In the genomic region with DNA sequence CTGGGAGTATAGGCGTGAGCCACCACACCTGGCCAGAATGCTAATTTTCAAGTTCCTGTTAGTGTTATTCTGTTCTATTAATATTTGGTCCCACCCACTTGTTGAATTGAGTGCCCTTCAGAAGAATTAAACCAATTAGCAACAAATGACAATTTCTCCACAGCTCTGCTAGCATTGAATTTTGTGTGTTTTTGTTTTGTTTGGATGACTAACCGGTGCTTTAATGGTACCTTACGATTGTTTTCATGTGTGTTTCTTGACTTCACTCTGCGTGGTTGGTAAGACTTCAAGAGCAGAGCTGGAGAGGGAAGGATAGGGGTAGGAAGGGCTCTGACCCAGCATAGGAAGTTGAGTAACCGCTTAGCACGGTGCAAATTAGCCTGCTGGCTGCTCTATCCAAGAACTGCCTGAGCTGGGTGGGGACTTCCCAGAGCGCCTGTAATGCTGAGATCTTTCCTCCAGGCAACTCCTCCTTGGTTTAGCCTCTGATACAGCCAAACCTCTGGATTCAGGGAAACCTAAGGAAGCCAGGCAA, we compare ENCODE assay signal across 8 cellular contexts. TPM values are rescaled to one million over a fixed set of nuclear protein-coding genes. Genes with fewer than 3 reads are reported as not detected.
A peak's percentile ranks its signal among the peaks of the same experiment; 100 is the strongest.
DNase-seq lines count a peak whose midpoint lies in the region; ATAC-seq and TF ChIP-seq lines count a peak whose summit lies in the region.

No MANE protein-coding gene starts in this region.

- POLR2A ChIA-PET in activated CD8-positive, alpha-beta T cell treated with anti-CD3 and anti-CD28 coated beads, Interleukin-2, amount 10 ng/mL, durations not matched to agents 7 days and 5 days (lab: Charles Lee), result interaction anchor here (1.3 to 2.8 kb wide), 2 partner anchors 29 to 54 kb away, joined by 3 to 34 read pairs; a partner anchor contains a TSS

- peaks cover 31 to 80% (median 45%) of the 10 kb centered on the region in 3 donors for H3K4me1 ChIP-seq in esophagus squamous epithelium

- peak in 2 of 6 experiments; percentile 3 to 24 for TF ChIP-seq CTCF in esophagus squamous epithelium (IDR thresholded peaks at IDR 0.05)

- WGBS in esophagus squamous epithelium, 2 donors, result 3 to 10% methylated on average over 5 to 7 of the region's 7 CpGs

- H3K4me1 Mint-ChIP-seq in activated CD8-positive, alpha-beta T cell treated with anti-CD3 and anti-CD28 coated beads, Interleukin-2, amount 10 ng/mL, durations not matched to agents 7 days and 5 days (ENCODE audit: low read depth), result peaks cover 66% of the 10 kb centered on the region
- H3K4me1 Mint-ChIP-seq in natural killer cell treated with Interleukin-12 subunit alpha and Interleukin-12 subunit beta and Interleukin-15 and Interleukin-18, amount 100 ng/mL, for 72 hours (ENCODE audit: low read depth in 2 of 2), result peaks cover 38 to 41% of the 10 kb centered on the region in 2 donors

- H3K9me3 Mint-ChIP-seq in activated CD8-positive, alpha-beta T cell treated with anti-CD3 and anti-CD28 coated beads, Interleukin-2, amount 10 ng/mL, durations not matched to agents 7 days and 5 days (ENCODE audit: insufficient read depth), result no peaks in the 10 kb centered on the region
- H3K9me3 Mint-ChIP-seq in natural killer cell treated with Interleukin-12 subunit alpha and Interleukin-12 subunit beta and Interleukin-15 and Interleukin-18, amount 100 ng/mL, for 72 hours, result no peaks in the 10 kb centered on the region

- peaks cover 53% of the 10 kb centered on the region for H3K36me3 Mint-ChIP-seq in activated CD8-positive, alpha-beta T cell treated with anti-CD3 and anti-CD28 coated beads, Interleukin-2, amount 10 ng/mL, durations not matched to agents 7 days and 5 days (ENCODE audit: low read depth)
- H3K36me3 Mint-ChIP-seq in natural killer cell treated with Interleukin-12 subunit alpha and Interleukin-12 subunit beta and Interleukin-15 and Interleukin-18, amount 100 ng/mL, for 72 hours, result peaks cover 15% of the 10 kb centered on the region

- H3K4me3 ChIP-seq in esophagus squamous epithelium, result peak overlapping the region in 3 of 4 donors; percentile 9 to 45 (median 26)

- H3K27ac Mint-ChIP-seq in activated CD8-positive, alpha-beta T cell treated with anti-CD3 and anti-CD28 coated beads, Interleukin-2, amount 10 ng/mL, durations not matched to agents 7 days and 5 days, result peak overlapping the region; percentile 93
- peak overlapping the region; percentile 94 to 96 for H3K27ac Mint-ChIP-seq in natural killer cell treated with Interleukin-12 subunit alpha and Interleukin-12 subunit beta and Interleukin-15 and Interleukin-18, amount 100 ng/mL, for 72 hours

- H3K4me3 Mint-ChIP-seq in activated CD8-positive, alpha-beta T cell treated with anti-CD3 and anti-CD28 coated beads, Interleukin-2, amount 10 ng/mL, durations not matched to agents 7 days and 5 days, result peak overlapping the region; percentile 74
- H3K4me3 Mint-ChIP-seq in natural killer cell treated with Interleukin-12 subunit alpha and Interleukin-12 subunit beta and Interleukin-15 and Interleukin-18, amount 100 ng/mL, for 72 hours, result peak overlapping the region; percentile 85

- no peaks in the 10 kb centered on the region for H3K27me3 Mint-ChIP-seq in activated CD8-positive, alpha-beta T cell treated with anti-CD3 and anti-CD28 coated beads, Interleukin-2, amount 10 ng/mL, durations not matched to agents 7 days and 5 days (ENCODE audit: low read depth)
- H3K27me3 Mint-ChIP-seq in natural killer cell treated with Interleukin-12 subunit alpha and Interleukin-12 subunit beta and Interleukin-15 and Interleukin-18, amount 100 ng/mL, for 72 hours, result no peaks in the 10 kb centered on the region

- no peaks in the 10 kb centered on the region for H3K27me3 ChIP-seq in esophagus squamous epithelium

- TF ChIP-seq POLR2A in esophagus squamous epithelium (IDR thresholded peaks at IDR 0.05), result no peak

- H3K9me3 ChIP-seq in esophagus squamous epithelium, result no peaks in the 10 kb centered on the region

- peak overlapping the region; percentile 76 to 92 (median 82) for H3K27ac ChIP-seq in esophagus squamous epithelium

- intact Hi-C loops in esophagus squamous epithelium (cut with DNase I), result no loop called here

- no peak for ATAC-seq in activated CD8-positive, alpha-beta T cell treated with anti-CD3 and anti-CD28 coated beads, Interleukin-2, amount 10 ng/mL, durations not matched to agents 7 days and 5 days
- ATAC-seq in natural killer cell treated with Interleukin-12 subunit alpha and Interleukin-12 subunit beta and Interleukin-15 and Interleukin-18, amount 100 ng/mL, for 72 hours, result peak; percentile 25 to 54
- no peak for ATAC-seq in HG02642 (IDR thresholded peaks at IDR 0.05; ENCODE audit: poor library complexity, unreplicated experiment)

- H3K36me3 ChIP-seq in esophagus squamous epithelium, result peaks cover 0 to 12% (median 0%) of the 10 kb centered on the region in 3 donors

- CTCF ChIA-PET in activated CD8-positive, alpha-beta T cell treated with anti-CD3 and anti-CD28 coated beads, Interleukin-2, amount 10 ng/mL, durations not matched to agents 7 days and 5 days (lab: Charles Lee), result interaction anchor here (1.0 to 1.2 kb wide), 2 partner anchors 22 to 29 kb away, joined by 3 to 4 read pairs; no protein-coding TSS in a partner anchor

- DNase-seq in Daoy (ENCODE audit: low read depth) (peak; percentile 95), LHCN-M2 (ENCODE audit: low read depth) (peak; percentile 78), esophagus squamous epithelium (lab: John Stamatoyannopoulos, UW) (no peak), KG1 (lab: John Stamatoyannopoulos, UW) (no peak), NCI-H1436 (lab: John Stamatoyannopoulos, UW) (no peak)
- DNase-seq in activated CD8-positive, alpha-beta T cell treated with anti-CD3 and anti-CD28 coated beads, Interleukin-2, amount 10 ng/mL, durations not matched to agents 7 days and 5 days, result peak; percentile 60
- DNase-seq in natural killer cell treated with Interleukin-12 subunit alpha and Interleukin-12 subunit beta and Interleukin-15 and Interleukin-18, amount 100 ng/mL, for 72 hours (ENCODE audit: low spot score), result peak; percentile 79

RNA-seq across cellular contexts. Expression of a gene that starts 4.6 kb away (rescaled TPM):
- 377 and 446 TPM in 2 replicates for total RNA-seq in Daoy (2014; rRNA removed; shearing (Covaris generic))
- total RNA-seq in LHCN-M2 (2014; rRNA removed) (487 and 807 TPM in 2 replicates), esophagus squamous epithelium (100 to 1,000 TPM in 3 of 4 donors, 10 to 100 TPM in 1; 27.9 to 166 (median 128) TPM)
- polyA plus RNA-seq in LHCN-M2 (2012), result 567 TPM
- 100 to 1,000 TPM; 408 to 412 TPM for total RNA-seq in activated CD8-positive, alpha-beta T cell treated with anti-CD3 and anti-CD28 coated beads, Interleukin-2, amount 10 ng/mL, durations not matched to agents 7 days and 5 days
- total RNA-seq in natural killer cell treated with Interleukin-12 subunit alpha and Interleukin-12 subunit beta and Interleukin-15 and Interleukin-18, amount 100 ng/mL, for 72 hours, result 100 to 1,000 TPM; 286 to 366 TPM

RNA-seq across cellular contexts. Expression of a gene that starts 29.3 kb away (rescaled TPM):
- 263 and 279 TPM in 2 replicates for total RNA-seq in Daoy (2014; rRNA removed; shearing (Covaris generic))
- total RNA-seq in LHCN-M2 (2014; rRNA removed) (233 and 265 TPM in 2 replicates), esophagus squamous epithelium (100 to 1,000 TPM in 2 of 4 donors, 10 to 100 TPM in 2; 79.2 to 120 (median 98.3) TPM)
- 260 TPM for polyA plus RNA-seq in LHCN-M2 (2012)
- 100 to 1,000 TPM; 104 TPM for total RNA-seq in activated CD8-positive, alpha-beta T cell treated with anti-CD3 and anti-CD28 coated beads, Interleukin-2, amount 10 ng/mL, durations not matched to agents 7 days and 5 days
- total RNA-seq in natural killer cell treated with Interleukin-12 subunit alpha and Interleukin-12 subunit beta and Interleukin-15 and Interleukin-18, amount 100 ng/mL, for 72 hours, result 100 to 1,000 TPM; 114 to 145 TPM

RNA-seq across cellular contexts. Expression of a gene that starts 29.7 kb away (rescaled TPM):
- total RNA-seq in Daoy (2014; rRNA removed; shearing (Covaris generic)), result 374 and 510 TPM in 2 replicates
- total RNA-seq in LHCN-M2 (2014; rRNA removed) (128 and 139 TPM in 2 replicates), esophagus squamous epithelium (10 to 100 TPM; 46.9 to 59.1 (median 55.9) TPM)
- polyA plus RNA-seq in LHCN-M2 (2012), result 118 TPM
- total RNA-seq in activated CD8-positive, alpha-beta T cell treated with anti-CD3 and anti-CD28 coated beads, Interleukin-2, amount 10 ng/mL, durations not matched to agents 7 days and 5 days, result 100 to 1,000 TPM; 101 to 110 TPM
- 100 to 1,000 TPM; 145 to 147 TPM for total RNA-seq in natural killer cell treated with Interleukin-12 subunit alpha and Interleukin-12 subunit beta and Interleukin-15 and Interleukin-18, amount 100 ng/mL, for 72 hours

RNA-seq across cellular contexts. Expression of a gene that starts 53.4 kb away (rescaled TPM):
- total RNA-seq in Daoy (2014; rRNA removed; shearing (Covaris generic)), result 291 and 326 TPM in 2 replicates
- total RNA-seq in LHCN-M2 (2014; rRNA removed) (321 and 332 TPM in 2 replicates), esophagus squamous epithelium (100 to 1,000 TPM; 114 to 155 (median 154) TPM)
- 286 TPM for polyA plus RNA-seq in LHCN-M2 (2012)
- 10 to 100 TPM; 51.4 to 56.1 TPM for total RNA-seq in activated CD8-positive, alpha-beta T cell treated with anti-CD3 and anti-CD28 coated beads, Interleukin-2, amount 10 ng/mL, durations not matched to agents 7 days and 5 days
- 10 to 100 TPM; 72.4 to 88.0 TPM for total RNA-seq in natural killer cell treated with Interleukin-12 subunit alpha and Interleukin-12 subunit beta and Interleukin-15 and Interleukin-18, amount 100 ng/mL, for 72 hours

RNA-seq across cellular contexts. Expression of a gene that starts 59.5 kb away (rescaled TPM):
- total RNA-seq in Daoy (2014; rRNA removed; shearing (Covaris generic)), result 9.7 and 11.9 TPM in 2 replicates
- total RNA-seq in LHCN-M2 (2014; rRNA removed) (15.0 and 19.2 TPM in 2 replicates), esophagus squamous epithelium (10 to 100 TPM in 1 of 4 donors, 1 to 10 TPM in 3; 5.7 to 12.7 (median 6.6) TPM)
- polyA plus RNA-seq in LHCN-M2 (2012), result 5.8 TPM
- 10 to 100 TPM; 10.9 to 13.4 TPM for total RNA-seq in activated CD8-positive, alpha-beta T cell treated with anti-CD3 and anti-CD28 coated beads, Interleukin-2, amount 10 ng/mL, durations not matched to agents 7 days and 5 days
- total RNA-seq in natural killer cell treated with Interleukin-12 subunit alpha and Interleukin-12 subunit beta and Interleukin-15 and Interleukin-18, amount 100 ng/mL, for 72 hours, result 10 to 100 TPM in 1 of 2 donors, 1 to 10 TPM in 1; 5.9 to 15.3 TPM

Comparison
In these comparisons a context has a peak if more than half of its experiments do, and no peak if none do; other contexts are left out.
1. DNase-seq: peak in Daoy (single experiment), LHCN-M2 (single experiment), activated CD8-positive, alpha-beta T cell treated with anti-CD3 and anti-CD28 coated beads, Interleukin-2, amount 10 ng/mL, durations not matched to agents 7 days and 5 days (single experiment) and natural killer cell treated with Interleukin-12 subunit alpha and Interleukin-12 subunit beta and Interleukin-15 and Interleukin-18, amount 100 ng/mL, for 72 hours (single experiment); none in esophagus squamous epithelium (single experiment), KG1 (single experiment) and NCI-H1436 (single experiment).
2. ATAC-seq: peak in natural killer cell treated with Interleukin-12 subunit alpha and Interleukin-12 subunit beta and Interleukin-15 and Interleukin-18, amount 100 ng/mL, for 72 hours (2 of 2); none in activated CD8-positive, alpha-beta T cell treated with anti-CD3 and anti-CD28 coated beads, Interleukin-2, amount 10 ng/mL, durations not matched to agents 7 days and 5 days (single experiment) and HG02642 (single experiment).